Comparison of ENCODE assay signal across 39 cellular contexts in genomic region chr6:124110514-124110913, GRCh38.
"Had no signal": no experiment of that assay in that cellular context is flagged by ENCODE, and none has a peak within 500 bp of the region (broad histone marks: within the 10 kb centered on the region; RNA-seq: fewer than 3 reads in every experiment).

No MANE protein-coding gene starts in this region.

- FAIRE-seq: astrocyte, bronchial epithelial cell had no signal

- H3K4me3 Mint-ChIP-seq: activated naive CD4-positive, alpha-beta T cell treated with anti-CD3 and anti-CD28 coated beads for 36 hours; activated naive CD4-positive, alpha-beta T cell treated with anti-CD3 and anti-CD28 coated beads, Interleukin-2, amount 10 ng/mL, durations not matched to agents 7 days and 5 days; activated naive CD4-positive, alpha-beta T cell treated with anti-CD3 and anti-CD28 coated beads, Interleukin-2, amount 50 U/mL, for 24 hours; activated naive CD8-positive, alpha-beta T cell; activated naive CD8-positive, alpha-beta T cell treated with anti-CD3 and anti-CD28 coated beads for 36 hours; activated naive CD8-positive, alpha-beta T cell treated with anti-CD3 and anti-CD28 coated beads, Interleukin-2, amount 10 ng/mL, durations not matched to agents 7 days and 5 days; activated naive CD8-positive, alpha-beta T cell treated with anti-CD3 and anti-CD28 coated beads, Interleukin-2, amount 50 U/mL, for 24 hours; activated T-cell treated with anti-CD3 and anti-CD28 coated beads, Interleukin-2, amount 50 U/mL, for 24 hours; activated T-cell treated with anti-CD3 and anti-CD28 coated beads, Interleukin-2, amount 50 U/mL, for 4 hours; activated T-cell treated with anti-CD3 and anti-CD28 coated beads, Interleukin-2, amount 50 U/mL, for 72 hours; activated T-helper 1 cell treated with anti-CD3 and anti-CD28 coated beads, Interleukin-12 subunit alpha, Interleukin-12 subunit beta, Interleukin-2, Interleukin-4 antibody, amounts not matched to agents 30 ng/mL and 10 ng/mL and 1 ng/mL, durations not matched to agents 14 hours and 24 hours and 36 hours; activated T-helper 17 cell treated with anti-CD3 and anti-CD28 coated beads, Interleukin-2, amount 50 U/mL, for 72 hours; brain; central memory CD8-positive, alpha-beta T cell had no signal

- H3K27me3 ChIP-seq: adrenal gland, ascending aorta, body of pancreas, brain microvascular endothelial cell, breast epithelium had no signal

- H3K27ac ChIP-seq: adrenal gland, ascending aorta, body of pancreas, brain microvascular endothelial cell, breast epithelium, cardiac muscle cell had no signal

- H3K36me3 ChIP-seq: adrenal gland, ascending aorta, brain microvascular endothelial cell, breast epithelium, cardiac muscle cell had no signal

- H3K4me1 ChIP-seq: adrenal gland, ascending aorta, body of pancreas, breast epithelium had no signal

- H3K4me1 Mint-ChIP-seq: activated naive CD4-positive, alpha-beta T cell treated with anti-CD3 and anti-CD28 coated beads, Interleukin-2, amount 10 ng/mL, durations not matched to agents 7 days and 5 days; activated naive CD4-positive, alpha-beta T cell treated with anti-CD3 and anti-CD28 coated beads, Interleukin-2, amount 50 U/mL, for 24 hours; activated naive CD8-positive, alpha-beta T cell treated with anti-CD3 and anti-CD28 coated beads for 36 hours; activated naive CD8-positive, alpha-beta T cell treated with anti-CD3 and anti-CD28 coated beads, Interleukin-2, amount 10 ng/mL, durations not matched to agents 7 days and 5 days; activated naive CD8-positive, alpha-beta T cell treated with anti-CD3 and anti-CD28 coated beads, Interleukin-2, amount 50 U/mL, for 24 hours; activated T-helper 17 cell treated with anti-CD3 and anti-CD28 coated beads, Interleukin-2, amount 50 U/mL, for 72 hours; brain; central memory CD8-positive, alpha-beta T cell had no signal

- H3K36me3 Mint-ChIP-seq: activated naive CD4-positive, alpha-beta T cell treated with anti-CD3 and anti-CD28 coated beads, Interleukin-2, amount 10 ng/mL, durations not matched to agents 7 days and 5 days; activated naive CD4-positive, alpha-beta T cell treated with anti-CD3 and anti-CD28 coated beads, Interleukin-2, amount 50 U/mL, for 24 hours; activated naive CD4-positive, alpha-beta T cell treated with anti-CD3 and anti-CD28 coated beads, Interleukin-2, amount 50 U/mL, for 72 hours; activated naive CD8-positive, alpha-beta T cell; activated naive CD8-positive, alpha-beta T cell treated with anti-CD3 and anti-CD28 coated beads for 36 hours; activated naive CD8-positive, alpha-beta T cell treated with anti-CD3 and anti-CD28 coated beads, Interleukin-2, amount 10 ng/mL, durations not matched to agents 7 days and 5 days; brain had no signal

- H3K4me3 ChIP-seq: adrenal gland, ascending aorta, body of pancreas, breast epithelium, cardiac muscle cell had no signal

- ATAC-seq: activated naive CD4-positive, alpha-beta T cell treated with anti-CD3 and anti-CD28 coated beads, Interleukin-2, amount 50 U/mL, for 72 hours; activated naive CD8-positive, alpha-beta T cell treated with anti-CD3 and anti-CD28 coated beads, Interleukin-2, amount 50 U/mL, for 24 hours; activated T-cell treated with anti-CD3 and anti-CD28 coated beads, Interleukin-2, amount 50 U/mL, for 4 hours; activated T-cell treated with anti-CD3 and anti-CD28 coated beads, Interleukin-2, amount 50 U/mL, for 72 hours; activated T-helper 17 cell treated with anti-CD3 and anti-CD28 coated beads, Interleukin-2, amount 50 U/mL, for 72 hours; body of pancreas had no signal

- H3K9me3 Mint-ChIP-seq: activated naive CD8-positive, alpha-beta T cell treated with anti-CD3 and anti-CD28 coated beads, Interleukin-2, amount 10 ng/mL, durations not matched to agents 7 days and 5 days; activated T-helper 1 cell treated with anti-CD3 and anti-CD28 coated beads, Interleukin-12 subunit alpha, Interleukin-12 subunit beta, Interleukin-2, Interleukin-4 antibody, amounts not matched to agents 30 ng/mL and 10 ng/mL and 1 ng/mL, durations not matched to agents 14 hours and 24 hours and 36 hours had no signal

- H3K27me3 Mint-ChIP-seq: activated naive CD4-positive, alpha-beta T cell treated with anti-CD3 and anti-CD28 coated beads, Interleukin-2, amount 10 ng/mL, durations not matched to agents 7 days and 5 days; activated naive CD4-positive, alpha-beta T cell treated with anti-CD3 and anti-CD28 coated beads, Interleukin-2, amount 50 U/mL, for 24 hours; activated naive CD8-positive, alpha-beta T cell; activated naive CD8-positive, alpha-beta T cell treated with anti-CD3 and anti-CD28 coated beads for 36 hours; activated naive CD8-positive, alpha-beta T cell treated with anti-CD3 and anti-CD28 coated beads, Interleukin-2, amount 10 ng/mL, durations not matched to agents 7 days and 5 days; activated naive CD8-positive, alpha-beta T cell treated with anti-CD3 and anti-CD28 coated beads, Interleukin-2, amount 50 U/mL, for 24 hours; activated T-cell treated with anti-CD3 and anti-CD28 coated beads, Interleukin-2, amount 50 U/mL, for 24 hours; activated T-helper 17 cell treated with anti-CD3 and anti-CD28 coated beads, Interleukin-2, amount 50 U/mL, for 72 hours; central memory CD8-positive, alpha-beta T cell had no signal

- H3K27ac Mint-ChIP-seq: activated naive CD4-positive, alpha-beta T cell treated with anti-CD3 and anti-CD28 coated beads for 36 hours; activated naive CD4-positive, alpha-beta T cell treated with anti-CD3 and anti-CD28 coated beads, Interleukin-2, amount 10 ng/mL, durations not matched to agents 7 days and 5 days; activated naive CD4-positive, alpha-beta T cell treated with anti-CD3 and anti-CD28 coated beads, Interleukin-2, amount 50 U/mL, for 24 hours; activated naive CD4-positive, alpha-beta T cell treated with anti-CD3 and anti-CD28 coated beads, Interleukin-2, amount 50 U/mL, for 72 hours; activated naive CD8-positive, alpha-beta T cell; activated naive CD8-positive, alpha-beta T cell treated with anti-CD3 and anti-CD28 coated beads for 36 hours; activated naive CD8-positive, alpha-beta T cell treated with anti-CD3 and anti-CD28 coated beads, Interleukin-2, amount 10 ng/mL, durations not matched to agents 7 days and 5 days; activated naive CD8-positive, alpha-beta T cell treated with anti-CD3 and anti-CD28 coated beads, Interleukin-2, amount 50 U/mL, for 24 hours; activated T-cell treated with anti-CD3 and anti-CD28 coated beads, Interleukin-2, amount 50 U/mL, for 24 hours; activated T-cell treated with anti-CD3 and anti-CD28 coated beads, Interleukin-2, amount 50 U/mL, for 72 hours; activated T-helper 1 cell treated with anti-CD3 and anti-CD28 coated beads, Interleukin-12 subunit alpha, Interleukin-12 subunit beta, Interleukin-2, Interleukin-4 antibody, amounts not matched to agents 30 ng/mL and 10 ng/mL and 1 ng/mL, durations not matched to agents 14 hours and 24 hours and 36 hours; activated T-helper 17 cell treated with anti-CD3 and anti-CD28 coated beads, Interleukin-2, amount 50 U/mL, for 72 hours; activated T-helper 2 cell treated with anti-CD3 and anti-CD28 coated beads, Interferon-gamma antibody, Interleukin-2, Interleukin-4, amounts not matched to agents 10 μg/mL and 5 μg/mL and 100 μg/mL, durations not matched to agents 14 hours and 24 hours and 36 hours; brain had no signal

- DNase-seq: activated effector memory CD4-positive, alpha-beta T cell treated with anti-CD3 and anti-CD28 coated beads, Interleukin-2, amount 50 U/mL, for 16 hours; activated effector memory CD4-positive, alpha-beta T cell treated with Interleukin-2 at 50 U/mL for 16 hours; activated gamma-delta T cell; activated gamma-delta T cell treated with Interleukin-2 at 50 U/mL for 16 hours; activated naive CD4-positive, alpha-beta T cell; activated naive CD4-positive, alpha-beta T cell treated with anti-CD3 and anti-CD28 coated beads for 36 hours; activated naive CD4-positive, alpha-beta T cell treated with anti-CD3 and anti-CD28 coated beads, Interleukin-2, amount 10 ng/mL, durations not matched to agents 7 days and 5 days; activated naive CD4-positive, alpha-beta T cell treated with anti-CD3 and anti-CD28 coated beads, Interleukin-2, amount 50 U/mL, for 16 hours; activated naive CD4-positive, alpha-beta T cell treated with Interleukin-2 at 50 U/mL for 16 hours; activated naive CD8-positive, alpha-beta T cell treated with anti-CD3 and anti-CD28 coated beads for 36 hours; activated naive CD8-positive, alpha-beta T cell treated with anti-CD3 and anti-CD28 coated beads, Interleukin-2, amount 10 ng/mL, durations not matched to agents 7 days and 5 days; activated naive CD8-positive, alpha-beta T cell treated with anti-CD3 and anti-CD28 coated beads, Interleukin-2, amount 50 U/mL, for 24 hours; activated T-cell treated with anti-CD3 and anti-CD28 coated beads, Interleukin-2, amount 50 U/mL, for 24 hours; activated T-cell treated with anti-CD3 and anti-CD28 coated beads, Interleukin-2, amount 50 U/mL, for 4 hours; activated T-cell treated with anti-CD3 and anti-CD28 coated beads, Interleukin-2, amount 50 U/mL, for 48 hours; activated T-cell treated with anti-CD3 and anti-CD28 coated beads, Interleukin-2, amount 50 U/mL, for 72 hours; adrenal gland; amniotic stem cell; amygdala; anterior cingulate cortex; aorta; body of pancreas; brain microvascular endothelial cell; caudate nucleus; central memory CD4-positive, alpha-beta T cell; cerebellar nuclear complex had no signal

- H3K9me3 ChIP-seq: adrenal gland, ascending aorta, body of pancreas, breast epithelium had no signal
